ENCODE assay signal across 15 cellular contexts in the genomic region with DNA sequence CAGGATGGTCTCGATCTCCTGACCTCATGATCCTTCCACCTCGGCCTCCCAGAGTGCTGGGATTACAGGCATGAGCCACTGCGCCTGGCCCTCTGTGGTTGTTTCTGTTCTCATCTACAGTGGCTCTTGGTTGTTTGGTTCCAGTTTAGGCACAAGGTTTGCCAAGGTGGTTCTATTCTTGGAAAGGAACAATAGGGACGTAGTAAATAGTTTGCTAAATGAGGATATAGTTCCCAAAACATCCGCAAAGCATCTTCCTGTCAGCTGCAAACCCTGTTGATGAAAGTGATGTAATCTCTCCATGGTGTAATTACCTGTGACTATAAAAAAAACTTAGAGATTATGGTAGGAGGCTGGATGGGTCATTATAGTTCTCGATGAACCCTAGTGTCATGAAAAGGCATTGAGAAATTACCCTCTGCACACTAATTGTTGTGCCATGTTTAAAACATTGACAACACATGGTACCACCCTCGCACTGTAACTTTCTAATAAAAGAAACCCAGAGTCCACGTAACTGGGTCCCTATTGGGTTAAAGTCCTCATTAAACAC. TPM values are rescaled to one million over a fixed set of nuclear protein-coding genes. Genes with fewer than 3 reads are reported as not detected.
DNase-seq lines count a peak whose midpoint lies in the region; ATAC-seq and TF ChIP-seq lines count a peak whose summit lies in the region.
"Had no signal": no experiment of that assay in that cellular context is flagged by ENCODE, and none has a peak within 500 bp of the region (broad histone marks: within the 10 kb centered on the region; RNA-seq: fewer than 3 reads in every experiment).

No MANE protein-coding gene starts in this region.

- no peak overlapping the region for H2AFZ ChIP-seq in parathyroid adenoma
- H2AFZ ChIP-seq: GM23248 had no signal

- DNase-seq in left ventricle myocardium inferior (no peak), cardiac septum (ENCODE audit: low spot score) (no peak), endothelial cell (ENCODE audit: low spot score) (no peak), aorta (no peak), NCI-H82 treated with DMSO at 0.1 percent for 48 hours (lab: John Stamatoyannopoulos, UW; ENCODE audit: unreplicated experiment) (no peak), HEK293T (ENCODE audit: extremely low spot score) (no peak)
- DNase-seq: activated CD4-positive, CD25-positive, alpha-beta regulatory T cell; EL; GM23248; Kasumi-1; NCI-H187 had no signal

- no peak overlapping the region for H3K4me3 ChIP-seq in left ventricle myocardium inferior
- no peak overlapping the region for H3K4me3 ChIP-seq in parathyroid adenoma (ENCODE audit: low read depth, low read length)
- no peak overlapping the region for H3K4me3 ChIP-seq in aorta (ENCODE audit: low read length in 2 of 2)
- H3K4me3 ChIP-seq: body of pancreas, GM23248, SK-N-MC had no signal

- no peak overlapping the region for H3K4me2 ChIP-seq in parathyroid adenoma (ENCODE audit: low read length)

- peaks cover 2% of the 10 kb centered on the region for H3K27me3 Mint-ChIP-seq in endothelial cell (ENCODE audit: unreplicated experiment)

- H3K36me3 Mint-ChIP-seq in endothelial cell (ENCODE audit: low read depth, unreplicated experiment), result peaks cover 24% of the 10 kb centered on the region

- CTCF ChIA-PET in HEK293T (lab: Yijun Ruan, JAX), result interaction anchor here (0.9 kb wide), 1 partner anchor 90 kb away, joined by 3 read pairs; no protein-coding TSS in a partner anchor

- intact Hi-C loops in left ventricle myocardium inferior (cut with micrococcal nuclease) (no loop called here), cardiac septum (cut with DNase I) (loop anchor here (10.0 kb wide), 1 partner anchor 51 kb away; no protein-coding TSS in a partner anchor), aorta (cut with DNase I) (no loop called here)

- no peak overlapping the region for H3K9ac ChIP-seq in parathyroid adenoma
- H3K9ac ChIP-seq: GM23248 had no signal

- peaks cover 70% of the 10 kb centered on the region for H3K4me1 Mint-ChIP-seq in endothelial cell (ENCODE audit: unreplicated experiment)

- peaks cover 46% of the 10 kb centered on the region for H3K79me2 ChIP-seq in parathyroid adenoma

- ATAC-seq in aorta (ENCODE audit: low FRiP score) (no peak), GM21825 (IDR thresholded peaks at IDR 0.05; ENCODE audit: unreplicated experiment) (no peak)

- WGBS in aorta, 2 donors, result 88 to 89% methylated on average over 8 of the region's 8 CpGs

- no peak overlapping the region for H3K4me3 Mint-ChIP-seq in endothelial cell (ENCODE audit: unreplicated experiment)

- H3K4me1 ChIP-seq in left ventricle myocardium inferior (peaks cover 96% of the 10 kb centered on the region), parathyroid adenoma (peaks cover 42% of the 10 kb centered on the region), aorta (ENCODE audit: control insufficient read depth in 1 of 2, insufficient read depth in 2 of 2, low read length in 2 of 2) (peaks cover 4 to 36% of the 10 kb centered on the region in 2 donors)

- no peaks in the 10 kb centered on the region for H3K27me3 ChIP-seq in left ventricle myocardium inferior (ENCODE audit: low read depth)
- no peaks in the 10 kb centered on the region for H3K27me3 ChIP-seq in parathyroid adenoma (ENCODE audit: control insufficient read depth, insufficient read depth, low read length)
- no peaks in the 10 kb centered on the region for H3K27me3 ChIP-seq in aorta (ENCODE audit: control insufficient read depth in 1 of 2, insufficient read depth in 2 of 2, low read length in 1 of 2)
- H3K27me3 ChIP-seq: body of pancreas had no signal

- H3K36me3 ChIP-seq in left ventricle myocardium inferior (peaks cover 13% of the 10 kb centered on the region), parathyroid adenoma (ENCODE audit: control insufficient read depth, insufficient read depth, low read length) (no peaks in the 10 kb centered on the region), aorta (ENCODE audit: control insufficient read depth in 1 of 2, insufficient read depth in 2 of 2, low read length in 1 of 2) (peaks cover 2 to 3% of the 10 kb centered on the region in 2 donors)

- H3K27ac ChIP-seq in left ventricle myocardium inferior (replicated peaks), result peak overlapping the region; percentile 73
- H3K27ac ChIP-seq in parathyroid adenoma, result peak overlapping the region; percentile 46
- peak overlapping the region; percentile 24 to 34 for H3K27ac ChIP-seq in aorta (ENCODE audit: low read depth in 1 of 2, low read length in 2 of 2)
- H3K27ac ChIP-seq: SK-N-MC had no signal

- TF ChIP-seq CTCF in left ventricle myocardium inferior (IDR thresholded peaks at IDR 0.05; ENCODE audit: borderline replicate concordance), result no peak
- TF ChIP-seq CTCF in endothelial cell (IDR thresholded peaks at IDR 0.05; ENCODE audit: unreplicated experiment), result no peak
- no peak for TF ChIP-seq CTCF in parathyroid adenoma (IDR thresholded peaks at IDR 0.05)

- no peaks in the 10 kb centered on the region for H3K9me3 Mint-ChIP-seq in endothelial cell (ENCODE audit: unreplicated experiment)

- H3K9me3 ChIP-seq in left ventricle myocardium inferior (replicated peaks) (no peaks in the 10 kb centered on the region), parathyroid adenoma (ENCODE audit: control insufficient read depth, low read length) (no peaks in the 10 kb centered on the region), aorta (ENCODE audit: control insufficient read depth, low read length) (no peaks in the 10 kb centered on the region)
- H3K9me3 ChIP-seq: body of pancreas had no signal

- H3K27ac Mint-ChIP-seq in endothelial cell (ENCODE audit: unreplicated experiment), result peak overlapping the region; percentile 74

- POLR2A ChIA-PET in HEK293T (lab: Yijun Ruan, JAX), result no interaction called here

TF ChIP-seq in HEK293T, 16 proteins besides CTCF, POLR2A, EP300 and RAD21:
- TF ChIP-seq ELF4 (IDR thresholded peaks at IDR 0.05) (no peak), TARDBP (IDR thresholded peaks at IDR 0.05) (no peak), SP1 (IDR thresholded peaks at IDR 0.05) (no peak), FOXM1 (IDR thresholded peaks at IDR 0.05; ENCODE audit: borderline replicate concordance) (no peak), SUZ12 (IDR thresholded peaks at IDR 0.05) (no peak)

RNA-seq across cellular contexts. Expression of a gene that starts 52.9 kb away (rescaled TPM):
- total RNA-seq in left ventricle myocardium inferior (23.9 TPM), cardiac septum (26.9 TPM), endothelial cell (ENCODE audit: unreplicated experiment) (71.5 TPM), aorta (10 to 100 TPM; 51.3 to 59.9 TPM)
- 10 to 100 TPM in 1 of 2 donors, 1 to 10 TPM in 1; 7.4 to 16.1 TPM for polyA plus RNA-seq in aorta
